Comparison of ENCODE assay signal across 11 cellular contexts in genomic region chr15:60760646-60761504, GRCh38.
DNase-seq lines count a peak whose midpoint lies in the region; ATAC-seq and TF ChIP-seq lines count a peak whose summit lies in the region.
"Had no signal": no experiment of that assay in that cellular context is flagged by ENCODE, and none has a peak within 500 bp of the region (broad histone marks: within the 10 kb centered on the region; RNA-seq: fewer than 3 reads in every experiment).

No MANE protein-coding gene starts in this region.

- peaks cover under 1% of the 10 kb centered on the region for H3K9me3 Mint-ChIP-seq in osteocyte (ENCODE audit: unreplicated experiment)
- H3K9me3 Mint-ChIP-seq in neural progenitor cell: no peaks in the 10 kb centered on the region
- H3K9me3 Mint-ChIP-seq: activated T-helper 2 cell treated with anti-CD3 and anti-CD28 coated beads, Interferon-gamma antibody, Interleukin-2, Interleukin-4, amounts not matched to agents 10 μg/mL and 5 μg/mL and 100 μg/mL, durations not matched to agents 14 hours and 24 hours and 36 hours had no signal

- H3K36me3 ChIP-seq in adipocyte (ENCODE audit: control insufficient read depth, insufficient read depth, low read length, severe bottlenecking) (no peaks in the 10 kb centered on the region), gastrocnemius medialis (no peaks in the 10 kb centered on the region), neural progenitor cell (no peaks in the 10 kb centered on the region)
- H3K36me3 ChIP-seq: Peyer's patch had no signal

- H3K4me3 Mint-ChIP-seq in osteocyte (ENCODE audit: unreplicated experiment) (no peak overlapping the region), neural progenitor cell (no peak overlapping the region)

- H3K27me3 Mint-ChIP-seq in osteocyte (ENCODE audit: unreplicated experiment) (no peaks in the 10 kb centered on the region), neural progenitor cell (ENCODE audit: insufficient read depth, low read depth) (peaks cover 2% of the 10 kb centered on the region)

- no peaks in the 10 kb centered on the region for H3K79me2 ChIP-seq in neural progenitor cell (ENCODE audit: low read depth)

- H3K9me3 ChIP-seq in adipocyte (ENCODE audit: control insufficient read depth, low read length) (no peaks in the 10 kb centered on the region), gastrocnemius medialis (no peaks in the 10 kb centered on the region), neural progenitor cell (ENCODE audit: low read depth) (no peaks in the 10 kb centered on the region)
- H3K9me3 ChIP-seq: Peyer's patch had no signal

- ATAC-seq in gastrocnemius medialis: no peak
- no peak for ATAC-seq in GM19035 (IDR thresholded peaks at IDR 0.05; ENCODE audit: unreplicated experiment)
- no peak for ATAC-seq in Right ventricle myocardium superior (ENCODE audit: poor library complexity)

- H3K27ac ChIP-seq in gastrocnemius medialis: peak overlapping the region in 1 of 4 donors; percentile 2
- no peak overlapping the region for H3K27ac ChIP-seq in neural progenitor cell
- H3K27ac ChIP-seq: Peyer's patch had no signal

- H2AFZ ChIP-seq in neural progenitor cell (replicated peaks): no peak overlapping the region

- no peak overlapping the region for H3K4me3 ChIP-seq in adipocyte (ENCODE audit: low read length)
- no peak overlapping the region for H3K4me3 ChIP-seq in gastrocnemius medialis
- no peak overlapping the region for H3K4me3 ChIP-seq in neural progenitor cell
- H3K4me3 ChIP-seq: Peyer's patch had no signal

- H3K4me2 ChIP-seq in neural progenitor cell: no peak overlapping the region

- peaks cover 33% of the 10 kb centered on the region for H3K4me1 ChIP-seq in adipocyte (ENCODE audit: control insufficient read depth, insufficient read depth, low read length)
- peaks cover 24 to 41% of the 10 kb centered on the region in 2 donors for H3K4me1 ChIP-seq in gastrocnemius medialis
- peaks cover 28% of the 10 kb centered on the region for H3K4me1 ChIP-seq in neural progenitor cell

- peaks cover 6% of the 10 kb centered on the region for H3F3A ChIP-seq in neural progenitor cell (ENCODE audit: low read depth)

- TF ChIP-seq POLR2A in gastrocnemius medialis (IDR thresholded peaks at IDR 0.05): no peak

- DNase-seq in EH (ENCODE audit: low read depth) (peak; percentile 68), HT1080 (ENCODE audit: low read depth) (peak; percentile 73), adipocyte (ENCODE audit: low read depth) (peak; percentile 61), osteocyte (ENCODE audit: extremely low spot score, unreplicated experiment) (no peak), gastrocnemius medialis (no peak), neural progenitor cell (ENCODE audit: low spot score) (no peak), Right ventricle myocardium superior (no peak)
- DNase-seq: NCI-H2171 treated with DMSO at 0.1 percent for 48 hours, Peyer's patch had no signal

- H3K27ac Mint-ChIP-seq in osteocyte (ENCODE audit: unreplicated experiment) (peak overlapping the region; percentile 64), neural progenitor cell (no peak overlapping the region)
- H3K27ac Mint-ChIP-seq: activated T-helper 2 cell treated with anti-CD3 and anti-CD28 coated beads, Interferon-gamma antibody, Interleukin-2, Interleukin-4, amounts not matched to agents 10 μg/mL and 5 μg/mL and 100 μg/mL, durations not matched to agents 14 hours and 24 hours and 36 hours had no signal

- H3K27me3 ChIP-seq in adipocyte (replicated peaks; ENCODE audit: control insufficient read depth, insufficient read depth, low read length) (no peaks in the 10 kb centered on the region), gastrocnemius medialis (no peaks in the 10 kb centered on the region), neural progenitor cell (no peaks in the 10 kb centered on the region)
- H3K27me3 ChIP-seq: Peyer's patch had no signal

- H3K4me1 Mint-ChIP-seq in osteocyte (ENCODE audit: unreplicated experiment) (peaks cover 71% of the 10 kb centered on the region), neural progenitor cell (peaks cover 37% of the 10 kb centered on the region)

- no peak overlapping the region for H3K9ac ChIP-seq in adipocyte (ENCODE audit: low read length)
- no peak overlapping the region for H3K9ac ChIP-seq in neural progenitor cell

- intact Hi-C loops in gastrocnemius medialis (cut with DNase I; ENCODE audit: low total_unique reads) (no loop called here), Right ventricle myocardium superior (cut with DNase I) (no loop called here)

- TF ChIP-seq CTCF in osteocyte (IDR thresholded peaks at IDR 0.05): no peak
- TF ChIP-seq CTCF in gastrocnemius medialis (IDR thresholded peaks at IDR 0.05 in 4 of 5, conservative IDR thresholded peaks at IDR 0.05 in 1 of 5): no peak
- TF ChIP-seq CTCF in neural progenitor cell (IDR thresholded peaks at IDR 0.05): no peak

- no peaks in the 10 kb centered on the region for H3K36me3 Mint-ChIP-seq in osteocyte (ENCODE audit: unreplicated experiment)
- H3K36me3 Mint-ChIP-seq in neural progenitor cell: no peaks in the 10 kb centered on the region

- no peaks in the 10 kb centered on the region for H4K20me1 ChIP-seq in neural progenitor cell (ENCODE audit: low read depth)

- in situ Hi-C loops in gastrocnemius medialis (cut with MboI; ENCODE audit: low sequenced_read_pairs in 4 of 4): no loop called here

Comparison
In these comparisons a context has a peak if more than half of its experiments do, and no peak if none do; other contexts are left out.
1. DNase-seq: peak in EH (single experiment), HT1080 (single experiment) and adipocyte (single experiment); none in osteocyte (single experiment), gastrocnemius medialis (0 of 2), neural progenitor cell (single experiment) and Right ventricle myocardium superior (single experiment).